16 cellular contexts compared by ENCODE assay signal in the genomic region with DNA sequence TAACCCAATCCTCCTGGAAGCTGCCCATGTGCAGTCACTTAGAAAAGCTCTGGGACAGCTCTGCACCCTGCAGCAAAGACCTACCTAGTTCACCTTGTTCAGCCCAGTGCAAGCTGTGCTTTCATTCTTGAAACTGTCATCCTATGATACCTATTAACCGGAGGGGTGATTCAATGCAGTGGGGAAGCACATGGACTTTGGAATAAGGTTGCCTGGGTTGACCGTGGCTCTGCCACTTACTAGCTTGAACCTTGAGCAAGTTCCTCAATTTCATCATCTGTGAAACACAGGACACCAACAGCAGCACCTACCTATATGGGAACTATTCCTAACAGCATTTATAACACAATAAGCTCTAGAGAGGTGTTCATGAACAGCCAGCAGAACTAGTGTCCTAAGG.
"Had no signal": no experiment of that assay in that cellular context is flagged by ENCODE, and none has a peak within 500 bp of the region (broad histone marks: within the 10 kb centered on the region; RNA-seq: fewer than 3 reads in every experiment).

No MANE protein-coding gene starts in this region.

- DNase-seq: activated CD4-positive, alpha-beta T cell treated with anti-CD3 and anti-CD28 coated beads, Interleukin-2, amount 10 ng/mL, durations not matched to agents 7 days and 5 days; activated CD8-positive, alpha-beta T cell treated with anti-CD3 and anti-CD28 coated beads for 36 hours; activated naive CD4-positive, alpha-beta T cell; activated T-cell treated with anti-CD3 and anti-CD28 coated beads, Interleukin-2, amount 50 U/mL, for 1 hour; heart left ventricle; islet precursor cell; left cardiac atrium; mesenchymal stem cell; nephron progenitor cell; nucleus accumbens; stimulated activated CD4-positive, alpha-beta T cell treated with anti-CD3 and anti-CD28 coated beads, Interleukin-2, amount 100 ng/mL, for 48 hours; stimulated activated CD8-positive, alpha-beta memory T cell treated with anti-CD3 and anti-CD28 coated beads, Interleukin-4, amount 100 ng/mL, for 48 hours; stimulated activated naive B cell treated with anti-CD40 and anti-IgM and Interleukin-4, amounts not matched to agents 10 μg/mL and 1 μg/mL and 100 μg/mL, for 72 hours; upper lobe of left lung had no signal

- ATAC-seq: activated CD4-positive, CD25-positive, alpha-beta regulatory T cell treated with anti-CD3 and anti-CD28 coated beads, Interleukin-2, amount 50 U/mL, for 24 hours; activated CD8-positive, alpha-beta T cell treated with anti-CD3 and anti-CD28 coated beads for 36 hours; heart left ventricle; left cardiac atrium; sciatic nerve; stimulated activated naive B cell treated with anti-CD40 and anti-IgM and Interleukin-4, amounts not matched to agents 10 μg/mL and 1 μg/mL and 100 μg/mL, for 72 hours had no signal
